8 cellular contexts compared by ENCODE assay signal in the genomic region with DNA sequence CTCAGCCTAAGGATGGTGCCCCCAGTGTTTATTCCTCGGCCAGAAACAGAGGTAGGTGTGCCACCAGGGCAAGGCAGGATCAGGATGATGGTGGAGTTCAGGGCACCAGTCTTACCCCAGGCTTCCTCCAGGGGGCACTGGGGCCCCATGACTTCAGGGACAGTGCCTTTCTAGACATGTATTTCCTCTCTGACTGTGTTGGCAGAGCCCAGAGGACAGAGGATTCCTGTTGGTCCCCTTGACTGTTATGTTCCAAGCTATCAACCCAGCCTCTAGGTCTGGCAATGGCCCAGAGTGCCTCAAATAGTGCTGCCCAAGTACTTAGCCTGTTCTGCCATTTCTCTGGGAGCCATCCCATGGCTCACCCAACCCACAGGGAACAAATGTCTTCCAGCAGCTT. TPM values are rescaled to one million over a fixed set of nuclear protein-coding genes. Genes with fewer than 3 reads are reported as not detected.
DNase-seq lines count a peak whose midpoint lies in the region; ATAC-seq lines count a peak whose summit lies in the region.

No MANE protein-coding gene starts in this region.

- H2BK120ac ChIP-seq in mesenchymal stem cell (ENCODE audit: low read depth, low read length), result no peak overlapping the region

- H3K4me3 Mint-ChIP-seq in activated CD8-positive, alpha-beta T cell treated with anti-CD3 and anti-CD28 coated beads, Interleukin-2, amount 10 ng/mL, durations not matched to agents 7 days and 5 days, result peak overlapping the region; percentile 95

- H3K14ac ChIP-seq in mesenchymal stem cell (ENCODE audit: low read length in 2 of 2), result no peak overlapping the region

- peak overlapping the region; percentile 18 for H4K91ac ChIP-seq in mesenchymal stem cell (ENCODE audit: low read length)

- peaks cover 71% of the 10 kb centered on the region for H3K36me3 Mint-ChIP-seq in activated CD8-positive, alpha-beta T cell treated with anti-CD3 and anti-CD28 coated beads, Interleukin-2, amount 10 ng/mL, durations not matched to agents 7 days and 5 days (ENCODE audit: low read depth)

- no peak overlapping the region for H4K8ac ChIP-seq in mesenchymal stem cell (ENCODE audit: low read length)

- H3K27ac Mint-ChIP-seq in activated CD8-positive, alpha-beta T cell treated with anti-CD3 and anti-CD28 coated beads, Interleukin-2, amount 10 ng/mL, durations not matched to agents 7 days and 5 days, result peak overlapping the region; percentile 93

- no peak overlapping the region for H3K23ac ChIP-seq in mesenchymal stem cell (ENCODE audit: low read length in 2 of 2)

- H3K79me1 ChIP-seq in mesenchymal stem cell (replicated peaks; ENCODE audit: low read length, poor library complexity, severe bottlenecking), result peaks cover 13% of the 10 kb centered on the region

- POLR2A ChIA-PET in activated CD8-positive, alpha-beta T cell treated with anti-CD3 and anti-CD28 coated beads, Interleukin-2, amount 10 ng/mL, durations not matched to agents 7 days and 5 days (lab: Charles Lee), result interaction anchor here (1.1 to 15.9 kb wide), 8 partner anchors 18 to 232 kb away, joined by 3 to 1664 read pairs (median 9); a partner anchor contains a TSS

- peak overlapping the region; percentile 62 for H2AK5ac ChIP-seq in mesenchymal stem cell (ENCODE audit: low read length, severe bottlenecking)

- H2BK15ac ChIP-seq in mesenchymal stem cell (ENCODE audit: low read depth, poor library complexity, severe bottlenecking), result no peak overlapping the region

- H3K9me3 Mint-ChIP-seq in activated CD8-positive, alpha-beta T cell treated with anti-CD3 and anti-CD28 coated beads, Interleukin-2, amount 10 ng/mL, durations not matched to agents 7 days and 5 days (ENCODE audit: insufficient read depth), result no peaks in the 10 kb centered on the region

- peak; percentile 80 for DNase-seq in AG08396 (ENCODE audit: low spot score)
- DNase-seq in NCI-H460 (ENCODE audit: extremely low read depth, low read depth), result peak; percentile 46
- DNase-seq in activated CD8-positive, alpha-beta T cell treated with anti-CD3 and anti-CD28 coated beads, Interleukin-2, amount 10 ng/mL, durations not matched to agents 7 days and 5 days, result peak; percentile 88
- peak; percentile 68 for DNase-seq in effector CD8-positive, alpha-beta T cell (lab: John Stamatoyannopoulos, UW)
- peak; percentile 77 for DNase-seq in mesenchymal stem cell
- peak; percentile 59 for DNase-seq in stimulated activated CD8-positive, alpha-beta memory T cell treated with anti-CD3 and anti-CD28 coated beads, Interleukin-15, amount 100 ng/mL, for 24 hours (ENCODE audit: low read depth)
- no peak for DNase-seq in cortex of kidney (lab: John Stamatoyannopoulos, UW)

- H2BK12ac ChIP-seq in mesenchymal stem cell (ENCODE audit: low read length in 2 of 2), result peak overlapping the region in 1 of 2 experiments; percentile 78

- H3K18ac ChIP-seq in mesenchymal stem cell (ENCODE audit: low read depth in 1 of 2, low read length in 2 of 2), result peak overlapping the region in 1 of 2 experiments; percentile 23

- H3K4ac ChIP-seq in mesenchymal stem cell (ENCODE audit: low read depth in 1 of 2, low read length in 2 of 2), result no peak overlapping the region

- no peak overlapping the region for H2AFZ ChIP-seq in mesenchymal stem cell (ENCODE audit: low read depth, low read length)

- H2BK5ac ChIP-seq in mesenchymal stem cell (ENCODE audit: low read depth, low read length, poor library complexity, severe bottlenecking), result no peak overlapping the region

- H3K4me1 ChIP-seq in mesenchymal stem cell (ENCODE audit: control insufficient read depth, insufficient read depth, low read depth, low read length), result peaks cover 15% of the 10 kb centered on the region

- no peaks in the 10 kb centered on the region for H3K9me3 ChIP-seq in mesenchymal stem cell (ENCODE audit: control insufficient read depth, low read length)

- peaks cover 30 to 36% of the 10 kb centered on the region in 2 experiments for H3K36me3 ChIP-seq in mesenchymal stem cell (ENCODE audit: control insufficient read depth in 1 of 2, insufficient read depth in 2 of 2, low read depth in 1 of 2, low read length in 2 of 2)

- 32% methylated on average over 1 of the region's 1 CpG for WGBS in mesenchymal stem cell

- no peak overlapping the region for H3K4me3 ChIP-seq in mesenchymal stem cell (ENCODE audit: insufficient read depth in 1 of 2, low read depth in 1 of 2, low read length in 2 of 2)

- H3K27me3 ChIP-seq in mesenchymal stem cell (ENCODE audit: control insufficient read depth in 1 of 2, insufficient read depth in 1 of 2, low read length in 2 of 2), result no peaks in the 10 kb centered on the region

- H3K4me1 Mint-ChIP-seq in activated CD8-positive, alpha-beta T cell treated with anti-CD3 and anti-CD28 coated beads, Interleukin-2, amount 10 ng/mL, durations not matched to agents 7 days and 5 days (ENCODE audit: low read depth), result peaks cover 80% of the 10 kb centered on the region

- peak overlapping the region; percentile 0 for H3K9ac ChIP-seq in mesenchymal stem cell (ENCODE audit: low read length)

- CTCF ChIA-PET in activated CD8-positive, alpha-beta T cell treated with anti-CD3 and anti-CD28 coated beads, Interleukin-2, amount 10 ng/mL, durations not matched to agents 7 days and 5 days (lab: Charles Lee), result interaction anchor here (0.5 to 24.5 kb wide), 11 partner anchors 10 to 814 kb away, joined by 3 to 1321 read pairs (median 7); a partner anchor contains a TSS

- peaks cover 2% of the 10 kb centered on the region for H3K27me3 Mint-ChIP-seq in activated CD8-positive, alpha-beta T cell treated with anti-CD3 and anti-CD28 coated beads, Interleukin-2, amount 10 ng/mL, durations not matched to agents 7 days and 5 days (ENCODE audit: low read depth)

- no peak overlapping the region for H3K27ac ChIP-seq in mesenchymal stem cell (ENCODE audit: low read length, poor library complexity, severe bottlenecking)

- H3K4me2 ChIP-seq in mesenchymal stem cell (ENCODE audit: low read length, poor library complexity, severe bottlenecking), result no peak overlapping the region

- peak; percentile 23 for ATAC-seq in GM19043 (IDR thresholded peaks at IDR 0.05; ENCODE audit: low read depth, unreplicated experiment)
- peak; percentile 16 for ATAC-seq in activated CD8-positive, alpha-beta T cell treated with anti-CD3 and anti-CD28 coated beads, Interleukin-2, amount 10 ng/mL, durations not matched to agents 7 days and 5 days

RNA-seq across cellular contexts. Expression of a gene that starts 2.8 kb away (rescaled TPM):
- total RNA-seq in NCI-H460 (2014; rRNA removed; shearing (Covaris generic)), result 7.0 and 12.0 TPM in 2 replicates
- polyA plus RNA-seq in NCI-H460 (2014; cell fraction: nucleus; rRNA removed), result 25.5 and 33.0 TPM in 2 replicates
- 10 to 100 TPM; 83.3 to 86.0 TPM for total RNA-seq in activated CD8-positive, alpha-beta T cell treated with anti-CD3 and anti-CD28 coated beads, Interleukin-2, amount 10 ng/mL, durations not matched to agents 7 days and 5 days
- 13.9 TPM for polyA plus RNA-seq in mesenchymal stem cell (2013, experiment 1 of 2)
- 15.8 TPM for polyA plus RNA-seq in mesenchymal stem cell (2013, experiment 2 of 2)

RNA-seq across cellular contexts. Expression of a gene that starts 4.6 kb away (rescaled TPM):
- total RNA-seq in NCI-H460 (2014; rRNA removed; shearing (Covaris generic)), result 3.2 and 3.5 TPM in 2 replicates
- 4.9 and 6.4 TPM in 2 replicates for polyA plus RNA-seq in NCI-H460 (2014; cell fraction: nucleus; rRNA removed)
- total RNA-seq in activated CD8-positive, alpha-beta T cell treated with anti-CD3 and anti-CD28 coated beads, Interleukin-2, amount 10 ng/mL, durations not matched to agents 7 days and 5 days, result 10 to 100 TPM; 58.5 to 61.6 TPM
- 5.1 TPM for polyA plus RNA-seq in mesenchymal stem cell (2013, experiment 1 of 2)
- 5.3 TPM for polyA plus RNA-seq in mesenchymal stem cell (2013, experiment 2 of 2)

RNA-seq across cellular contexts. Expression of a gene that starts 39.4 kb away (rescaled TPM):
- 0.20 and 0.40 TPM in 2 replicates for total RNA-seq in NCI-H460 (2014; rRNA removed; shearing (Covaris generic))
- 0.18 and 1.8 TPM in 2 replicates for polyA plus RNA-seq in NCI-H460 (2014; cell fraction: nucleus; rRNA removed)
- 100 to 1,000 TPM; 380 to 394 TPM for total RNA-seq in activated CD8-positive, alpha-beta T cell treated with anti-CD3 and anti-CD28 coated beads, Interleukin-2, amount 10 ng/mL, durations not matched to agents 7 days and 5 days
- 2.9 TPM for polyA plus RNA-seq in mesenchymal stem cell (2013, experiment 1 of 2)
- polyA plus RNA-seq in mesenchymal stem cell (2013, experiment 2 of 2), result 2.9 TPM

RNA-seq across cellular contexts. Expression of a gene that starts 44.8 kb away (rescaled TPM):
- total RNA-seq in NCI-H460 (2014; rRNA removed; shearing (Covaris generic)), result 31.6 and 39.4 TPM in 2 replicates
- polyA plus RNA-seq in NCI-H460 (2014; cell fraction: nucleus; rRNA removed), result 27.8 and 39.7 TPM in 2 replicates
- 100 to 1,000 TPM; 224 to 225 TPM for total RNA-seq in activated CD8-positive, alpha-beta T cell treated with anti-CD3 and anti-CD28 coated beads, Interleukin-2, amount 10 ng/mL, durations not matched to agents 7 days and 5 days
- 28.7 TPM for polyA plus RNA-seq in mesenchymal stem cell (2013, experiment 1 of 2)
- 28.9 TPM for polyA plus RNA-seq in mesenchymal stem cell (2013, experiment 2 of 2)

Comparison
In these comparisons a context has a peak if more than half of its experiments do, and no peak if none do; other contexts are left out.
1. RNA of a gene that starts 4.6 kb away (total RNA-seq): 58.5 to 61.6 TPM in activated CD8-positive, alpha-beta T cell treated with anti-CD3 and anti-CD28 coated beads, Interleukin-2, amount 10 ng/mL, durations not matched to agents 7 days and 5 days; 3.2 to 3.5 TPM in NCI-H460; every median in the first group is over 10 times any median in the second.
2. RNA of a gene that starts 39.4 kb away (total RNA-seq): 380 to 394 TPM in activated CD8-positive, alpha-beta T cell treated with anti-CD3 and anti-CD28 coated beads, Interleukin-2, amount 10 ng/mL, durations not matched to agents 7 days and 5 days; 0.20 to 0.40 TPM in NCI-H460; every median in the first group is over 100 times any median in the second.